Comparison of ENCODE assay signal across 8 cellular contexts in the genomic region with DNA sequence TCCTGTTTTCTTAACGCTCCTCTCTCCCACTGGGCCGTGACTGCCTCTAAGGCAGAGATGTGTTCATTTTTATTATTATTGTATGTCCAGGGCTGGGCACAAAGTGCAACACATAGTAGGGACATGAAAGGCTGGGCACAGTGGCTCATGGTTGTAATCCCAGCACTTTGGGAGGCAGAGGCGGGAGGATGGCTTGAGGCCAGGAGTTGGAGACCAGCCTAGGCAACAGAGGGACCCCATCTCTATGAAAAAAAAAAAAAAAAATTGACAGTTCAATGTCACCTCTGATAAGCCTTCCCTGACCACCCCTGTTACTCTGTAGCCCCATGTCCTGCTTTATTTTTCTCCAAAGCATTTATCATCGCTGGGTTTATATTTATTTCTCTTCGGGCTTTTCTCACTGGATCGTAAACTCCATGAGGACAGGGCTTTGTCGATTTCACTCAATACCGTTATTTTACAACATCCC. TPM values are rescaled to one million over a fixed set of nuclear protein-coding genes. Genes with fewer than 3 reads are reported as not detected.
DNase-seq lines count a peak whose midpoint lies in the region; ATAC-seq and TF ChIP-seq lines count a peak whose summit lies in the region.

No MANE protein-coding gene starts in this region.

- TF ChIP-seq CTCF in left lung (IDR thresholded peaks at IDR 0.05): no peak

- peak overlapping the region; percentile 99 for H3K4me3 Mint-ChIP-seq in T-helper 2 cell treated with Interferon-gamma antibody and Interleukin-4, amounts not matched to agents 5 μg/mL and 100 μg/mL, for 36 hours
- peak overlapping the region; percentile 100 for H3K4me3 Mint-ChIP-seq in activated T-helper 2 cell treated with anti-CD3 and anti-CD28 coated beads, Interferon-gamma antibody, Interleukin-2, Interleukin-4, amounts not matched to agents 10 μg/mL and 5 μg/mL and 100 μg/mL, durations not matched to agents 14 hours and 24 hours and 36 hours (ENCODE audit: low read depth)

- H3K27ac Mint-ChIP-seq in T-helper 2 cell treated with Interferon-gamma antibody and Interleukin-4, amounts not matched to agents 5 μg/mL and 100 μg/mL, for 36 hours: peak overlapping the region; percentile 97
- H3K27ac Mint-ChIP-seq in activated T-helper 2 cell treated with anti-CD3 and anti-CD28 coated beads, Interferon-gamma antibody, Interleukin-2, Interleukin-4, amounts not matched to agents 10 μg/mL and 5 μg/mL and 100 μg/mL, durations not matched to agents 14 hours and 24 hours and 36 hours: peak overlapping the region; percentile 97

- ATAC-seq in left lung: no peak
- no peak for ATAC-seq in HG03439 (IDR thresholded peaks at IDR 0.05; ENCODE audit: unreplicated experiment)

- H3K27me3 ChIP-seq in left lung: no peaks in the 10 kb centered on the region
- no peaks in the 10 kb centered on the region for H3K27me3 ChIP-seq in stomach smooth muscle (ENCODE audit: control insufficient read depth in 1 of 2, insufficient read depth in 2 of 2, low read length in 2 of 2)

- H3K27ac ChIP-seq in left lung: peak overlapping the region in 1 of 2 donors; percentile 88
- H3K27ac ChIP-seq in stomach smooth muscle (ENCODE audit: low read length): peak overlapping the region; percentile 86

- H3K9ac ChIP-seq in stomach smooth muscle (ENCODE audit: low read length in 2 of 2): no peak overlapping the region

- no peak for DNase-seq in T-helper 2 cell treated with Interferon-gamma antibody and Interleukin-4, amounts not matched to agents 5 μg/mL and 100 μg/mL, for 36 hours (ENCODE audit: low spot score)
- DNase-seq in T-helper 2 cell: no peak
- no peak for DNase-seq in activated T-helper 2 cell treated with anti-CD3 and anti-CD28 coated beads, Interferon-gamma antibody, Interleukin-2, Interleukin-4, amounts not matched to agents 10 μg/mL and 5 μg/mL and 100 μg/mL, durations not matched to agents 14 hours and 24 hours and 36 hours (ENCODE audit: low spot score)
- DNase-seq in left lung: peak in 1 of 2 donors; percentile 23
- no peak for DNase-seq in DMS53 (lab: John Stamatoyannopoulos, UW)
- no peak for DNase-seq in effector CD8-positive, alpha-beta T cell (lab: John Stamatoyannopoulos, UW)

- H3K27me3 Mint-ChIP-seq in T-helper 2 cell treated with Interferon-gamma antibody and Interleukin-4, amounts not matched to agents 5 μg/mL and 100 μg/mL, for 36 hours (ENCODE audit: low read depth): peaks cover 4% of the 10 kb centered on the region
- no peaks in the 10 kb centered on the region for H3K27me3 Mint-ChIP-seq in activated T-helper 2 cell treated with anti-CD3 and anti-CD28 coated beads, Interferon-gamma antibody, Interleukin-2, Interleukin-4, amounts not matched to agents 10 μg/mL and 5 μg/mL and 100 μg/mL, durations not matched to agents 14 hours and 24 hours and 36 hours (ENCODE audit: low read depth)

- H3K9me3 ChIP-seq in left lung (peaks cover 0 to 2% of the 10 kb centered on the region in 2 donors), stomach smooth muscle (ENCODE audit: control insufficient read depth in 2 of 2, low read length in 2 of 2) (no peaks in the 10 kb centered on the region)

- H3K36me3 ChIP-seq in left lung (no peaks in the 10 kb centered on the region), stomach smooth muscle (ENCODE audit: control insufficient read depth in 2 of 2, insufficient read depth in 2 of 2, low read length in 2 of 2) (no peaks in the 10 kb centered on the region)

- H3K4me3 ChIP-seq in left lung: peak overlapping the region; percentile 83 to 84
- peak overlapping the region; percentile 65 to 95 for H3K4me3 ChIP-seq in stomach smooth muscle (ENCODE audit: low read length in 2 of 2)

- peaks cover 32% of the 10 kb centered on the region for H3K4me1 Mint-ChIP-seq in T-helper 2 cell treated with Interferon-gamma antibody and Interleukin-4, amounts not matched to agents 5 μg/mL and 100 μg/mL, for 36 hours (ENCODE audit: low read depth)
- H3K4me1 Mint-ChIP-seq in activated T-helper 2 cell treated with anti-CD3 and anti-CD28 coated beads, Interferon-gamma antibody, Interleukin-2, Interleukin-4, amounts not matched to agents 10 μg/mL and 5 μg/mL and 100 μg/mL, durations not matched to agents 14 hours and 24 hours and 36 hours (ENCODE audit: low read depth): peaks cover 41% of the 10 kb centered on the region

- intact Hi-C loops in activated T-helper 2 cell treated with anti-CD3 and anti-CD28 coated beads, Interferon-gamma antibody, Interleukin-2, Interleukin-4, amounts not matched to agents 10 μg/mL and 5 μg/mL and 100 μg/mL, durations not matched to agents 14 hours and 24 hours and 36 hours (cut with micrococcal nuclease): loop anchor here (1.0 kb wide), 1 partner anchor 17 kb away; a partner anchor contains a TSS
- intact Hi-C loops in left lung (cut with DNase I): no loop called here

- peaks cover 7% of the 10 kb centered on the region for H3K9me3 Mint-ChIP-seq in T-helper 2 cell treated with Interferon-gamma antibody and Interleukin-4, amounts not matched to agents 5 μg/mL and 100 μg/mL, for 36 hours
- peaks cover 7% of the 10 kb centered on the region for H3K9me3 Mint-ChIP-seq in activated T-helper 2 cell treated with anti-CD3 and anti-CD28 coated beads, Interferon-gamma antibody, Interleukin-2, Interleukin-4, amounts not matched to agents 10 μg/mL and 5 μg/mL and 100 μg/mL, durations not matched to agents 14 hours and 24 hours and 36 hours

- H3K36me3 Mint-ChIP-seq in T-helper 2 cell treated with Interferon-gamma antibody and Interleukin-4, amounts not matched to agents 5 μg/mL and 100 μg/mL, for 36 hours (ENCODE audit: low read depth): peaks cover 39% of the 10 kb centered on the region
- peaks cover 44% of the 10 kb centered on the region for H3K36me3 Mint-ChIP-seq in activated T-helper 2 cell treated with anti-CD3 and anti-CD28 coated beads, Interferon-gamma antibody, Interleukin-2, Interleukin-4, amounts not matched to agents 10 μg/mL and 5 μg/mL and 100 μg/mL, durations not matched to agents 14 hours and 24 hours and 36 hours (ENCODE audit: low read depth)

- H3K4me1 ChIP-seq in left lung: peaks cover 16 to 37% of the 10 kb centered on the region in 2 donors
- peaks cover 17% of the 10 kb centered on the region for H3K4me1 ChIP-seq in stomach smooth muscle (ENCODE audit: control insufficient read depth, insufficient read depth, low read length)

RNA-seq across cellular contexts. Expression of a gene that starts 0.5 kb away (rescaled TPM):
- 151 and 154 TPM in 2 replicates for total RNA-seq in activated T-helper 2 cell treated with anti-CD3 and anti-CD28 coated beads, Interferon-gamma antibody, Interleukin-2, Interleukin-4, amounts not matched to agents 10 μg/mL and 5 μg/mL and 100 μg/mL, durations not matched to agents 14 hours and 24 hours and 36 hours
- total RNA-seq in left lung: 10 to 100 TPM; 67.7 to 73.8 TPM

RNA-seq across cellular contexts. Expression of a gene that starts 16.6 kb away (rescaled TPM):
- 97.1 and 104 TPM in 2 replicates for total RNA-seq in activated T-helper 2 cell treated with anti-CD3 and anti-CD28 coated beads, Interferon-gamma antibody, Interleukin-2, Interleukin-4, amounts not matched to agents 10 μg/mL and 5 μg/mL and 100 μg/mL, durations not matched to agents 14 hours and 24 hours and 36 hours
- 10 to 100 TPM; 37.9 to 39.2 TPM for total RNA-seq in left lung
